ENCODE assay signal across 8 cellular contexts in genomic region chr12:14111230-14111865, GRCh38.
A peak's percentile ranks its signal among the peaks of the same experiment; 100 is the strongest.
DNase-seq lines count a peak whose midpoint lies in the region; ATAC-seq and TF ChIP-seq lines count a peak whose summit lies in the region.

No MANE protein-coding gene starts in this region.

- WGBS in hepatocyte (ENCODE audit: low lambda C conversion rate, missing lambda C conversion rate), result 34% methylated on average over 9 of the region's 9 CpGs

- peak; percentile 99 for ATAC-seq in GM21786 (IDR thresholded peaks at IDR 0.05; ENCODE audit: unreplicated experiment)

- peak; percentile 0 for DNase-seq in NCI-H2029 (lab: John Stamatoyannopoulos, UW)
- no peak for DNase-seq in NCI-H2029 treated with DMSO at 0.1 percent for 48 hours (lab: John Stamatoyannopoulos, UW)
- DNase-seq in hepatocyte (ENCODE audit: low spot score), result peak; percentile 37
- no peak for DNase-seq in hepatic stellate cell (ENCODE audit: low spot score)
- DNase-seq in NCI-H345 (lab: John Stamatoyannopoulos, UW), result no peak
- no peak for DNase-seq in NCI-H2107 treated with DMSO at 0.1 percent for 48 hours (lab: John Stamatoyannopoulos, UW; ENCODE audit: unreplicated experiment)

- H3K27me3 ChIP-seq in hepatocyte, result no peaks in the 10 kb centered on the region

- no peaks in the 10 kb centered on the region for H3K9me2 ChIP-seq in hepatocyte (replicated peaks; ENCODE audit: insufficient read depth)

- H4K20me1 ChIP-seq in hepatocyte (ENCODE audit: insufficient read depth, poor library complexity, severe bottlenecking), result no peaks in the 10 kb centered on the region

- TF ChIP-seq CTCF in hepatocyte (IDR thresholded peaks at IDR 0.05; ENCODE audit: poor library complexity), result peak; percentile 34

- no peaks in the 10 kb centered on the region for H3K9me3 ChIP-seq in hepatocyte (ENCODE audit: low read depth)

- TF ChIP-seq RAD21 in Ishikawa (IDR thresholded peaks at IDR 0.05; ENCODE audit: low read depth), result peak; percentile 28; the same call in 1 of the 2 replicates

- no peak overlapping the region for H3K4me3 ChIP-seq in hepatocyte

- H3K4me1 ChIP-seq in hepatocyte (ENCODE audit: insufficient read depth), result no peaks in the 10 kb centered on the region

- no peaks in the 10 kb centered on the region for H3K79me2 ChIP-seq in hepatocyte

- no peak overlapping the region for H3K27ac ChIP-seq in hepatocyte

- no peaks in the 10 kb centered on the region for H3K36me3 ChIP-seq in hepatocyte (replicated peaks; ENCODE audit: insufficient read depth, low read depth)

- no peak for TF ChIP-seq EP300 in Ishikawa (IDR thresholded peaks at IDR 0.05; ENCODE audit: borderline replicate concordance)

- no peak overlapping the region for H3K4me2 ChIP-seq in hepatocyte

- no peak overlapping the region for H2AFZ ChIP-seq in hepatocyte

TF ChIP-seq in Ishikawa, 13 proteins besides CTCF, POLR2A, EP300 and RAD21:
- TF ChIP-seq NFIC (IDR thresholded peaks at IDR 0.05) (no peak), TCF12 (IDR thresholded peaks at IDR 0.05; ENCODE audit: low read depth) (no peak), CEBPB (IDR thresholded peaks at IDR 0.05) (no peak), FOXM1 (IDR thresholded peaks at IDR 0.05; ENCODE audit: borderline replicate concordance, low read depth) (no peak), MAX (IDR thresholded peaks at IDR 0.05) (no peak), USF1 (IDR thresholded peaks at IDR 0.05) (no peak), ZBTB7A (IDR thresholded peaks at IDR 0.05; ENCODE audit: low read depth) (no peak), EGR1 (IDR thresholded peaks at IDR 0.05) (no peak), CREB1 (IDR thresholded peaks at IDR 0.05; ENCODE audit: low read depth) (no peak), YY1 (IDR thresholded peaks at IDR 0.05; ENCODE audit: low read depth) (no peak), TEAD4 (IDR thresholded peaks at IDR 0.05) (no peak)

Comparison
In these comparisons a context has a peak if more than half of its experiments do, and no peak if none do; other contexts are left out.
1. DNase-seq: peak in NCI-H2029 (single experiment) and hepatocyte (single experiment); none in NCI-H2029 treated with DMSO at 0.1 percent for 48 hours (single experiment), hepatic stellate cell (single experiment), NCI-H345 (single experiment) and NCI-H2107 treated with DMSO at 0.1 percent for 48 hours (single experiment).